ENCODE assay signal across 25 cellular contexts in genomic region chr6:93677297-93677965, GRCh38.
A peak's percentile ranks its signal among the peaks of the same experiment; 100 is the strongest.
DNase-seq lines count a peak whose midpoint lies in the region; ATAC-seq and TF ChIP-seq lines count a peak whose summit lies in the region.
"Had no signal": no experiment of that assay in that cellular context is flagged by ENCODE, and none has a peak within 500 bp of the region (broad histone marks: within the 10 kb centered on the region; RNA-seq: fewer than 3 reads in every experiment).

No MANE protein-coding gene starts in this region.

- WGBS in neuronal stem cell (ENCODE audit: extremely low coverage in 2 of 2, insufficient read length in 2 of 2, insufficient replicate concordance in 1 of 2), 2 donors = no CpG with 5 or more reads among the region's 4 CpGs

- H4K8ac ChIP-seq in neuronal stem cell (ENCODE audit: low read depth, low read length) = no peak overlapping the region

- no peak overlapping the region for H2BK15ac ChIP-seq in neuronal stem cell (ENCODE audit: low read length)

- H3K14ac ChIP-seq in neuronal stem cell (ENCODE audit: low read length) = no peak overlapping the region

- H3K9ac ChIP-seq in neuronal stem cell (ENCODE audit: low read depth, low read length, poor library complexity) = no peak overlapping the region

- H3K4me2 ChIP-seq in neuronal stem cell (ENCODE audit: insufficient read depth, low read length, poor library complexity, severe bottlenecking) = no peak overlapping the region

- no peak for TF ChIP-seq CTCF in A673 (conservative IDR thresholded peaks at IDR 0.05; ENCODE audit: low read depth, low read length)
- no peak for TF ChIP-seq CTCF in RWPE2 (IDR thresholded peaks at IDR 0.05; ENCODE audit: poor library complexity, severe bottlenecking)
- TF ChIP-seq CTCF in fibroblast of pulmonary artery (IDR thresholded peaks at IDR 0.05; ENCODE audit: low read length, missing control alignments) = no peak
- TF ChIP-seq CTCF in ascending aorta (IDR thresholded peaks at IDR 0.05) = no peak
- TF ChIP-seq CTCF in left ventricle myocardium inferior (IDR thresholded peaks at IDR 0.05; ENCODE audit: borderline replicate concordance) = no peak

- H2AK5ac ChIP-seq in neuronal stem cell (ENCODE audit: low read depth, low read length) = no peak overlapping the region

- peak overlapping the region; percentile 48 for H2AFZ ChIP-seq in neuronal stem cell (ENCODE audit: low read length)

- H2BK5ac ChIP-seq in neuronal stem cell (ENCODE audit: low read length) = no peak overlapping the region

- no peak overlapping the region for H4K91ac ChIP-seq in neuronal stem cell (ENCODE audit: low read depth, low read length, poor library complexity)

- H2BK12ac ChIP-seq in neuronal stem cell (ENCODE audit: low read length) = no peak overlapping the region

- H3K27me3 ChIP-seq in A673 (replicated peaks; ENCODE audit: insufficient read depth, low read depth, low read length, poor library complexity) (no peaks in the 10 kb centered on the region), RWPE2 (ENCODE audit: insufficient read depth, poor library complexity, severe bottlenecking) (no peaks in the 10 kb centered on the region), neuronal stem cell (ENCODE audit: control insufficient read depth in 3 of 3, insufficient read depth in 3 of 3, low read depth in 1 of 3, low read length in 3 of 3) (no peaks in the 10 kb centered on the region), ascending aorta (no peaks in the 10 kb centered on the region), left ventricle myocardium inferior (ENCODE audit: low read depth) (no peaks in the 10 kb centered on the region)
- H3K27me3 ChIP-seq: transverse colon had no signal

- ATAC-seq in RWPE2 (ENCODE audit: low read depth) = peak; percentile 41; the same call in 1 of the 3 replicates
- no peak for ATAC-seq in HG02678 (IDR thresholded peaks at IDR 0.05; ENCODE audit: unreplicated experiment)
- ATAC-seq in GM18907 (IDR thresholded peaks at IDR 0.05; ENCODE audit: unreplicated experiment) = no peak
- ATAC-seq: left ventricle myocardium superior had no signal

- intact Hi-C loops in A673 (cut with micrococcal nuclease; ENCODE audit: unreplicated experiment) = no loop called here
- intact Hi-C loops in ascending aorta (cut with DNase I) = no loop called here
- intact Hi-C loops in left ventricle myocardium inferior (cut with micrococcal nuclease) = no loop called here

- H3K4me1 ChIP-seq in A673 (ENCODE audit: insufficient read depth, low read length, poor library complexity, severe bottlenecking) (peaks cover 26% of the 10 kb centered on the region), RWPE2 (ENCODE audit: insufficient read depth, poor library complexity, severe bottlenecking) (no peaks in the 10 kb centered on the region), neuronal stem cell (ENCODE audit: control insufficient read depth in 2 of 2, insufficient read depth in 1 of 2, low read depth in 1 of 2, low read length in 2 of 2) (no peaks in the 10 kb centered on the region), ascending aorta (no peaks in the 10 kb centered on the region), left ventricle myocardium inferior (no peaks in the 10 kb centered on the region)
- H3K4me1 ChIP-seq: prostate gland, transverse colon had no signal

- H3K79me1 ChIP-seq in neuronal stem cell (ENCODE audit: low read depth, low read length) = no peaks in the 10 kb centered on the region

- H3K36me3 ChIP-seq in A673 (ENCODE audit: insufficient read depth, low read length, poor library complexity, severe bottlenecking) (no peaks in the 10 kb centered on the region), RWPE2 (ENCODE audit: low read depth) (no peaks in the 10 kb centered on the region), neuronal stem cell (replicated peaks in 1 of 2; ENCODE audit: control insufficient read depth in 2 of 2, insufficient read depth in 2 of 2, low read length in 2 of 2) (no peaks in the 10 kb centered on the region), ascending aorta (no peaks in the 10 kb centered on the region), left ventricle myocardium inferior (no peaks in the 10 kb centered on the region)
- H3K36me3 ChIP-seq: prostate gland, transverse colon had no signal

- POLR2A ChIA-PET in A673 (lab: Charles Lee; ENCODE audit: low non-redundant PET) = no interaction called here

- CTCF ChIA-PET in A673 (lab: Charles Lee) = no interaction called here

- DNase-seq in A673 (ENCODE audit: low spot score) (peak; percentile 2), RWPE2 (ENCODE audit: low spot score) (no peak), fibroblast of pulmonary artery (ENCODE audit: low read depth) (peak; percentile 40), neuronal stem cell (ENCODE audit: low spot score) (no peak), ascending aorta (ENCODE audit: low spot score in 2 of 2) (no peak), left ventricle myocardium inferior (no peak)
- DNase-seq: activated CD4-positive, alpha-beta memory T cell treated with anti-CD3 and anti-CD28 coated beads, Interleukin-2, amount 10 ng/mL, durations not matched to agents 7 days and 5 days; activated CD8-positive, alpha-beta memory T cell treated with anti-CD3 and anti-CD28 coated beads, Interleukin-2, amount 50 U/mL, for 4 hours; activated naive CD4-positive, alpha-beta T cell treated with Interleukin-2 at 50 U/mL for 16 hours; KBM-7; left ventricle myocardium superior; midbrain; naive B cell; NCI-H1105 treated with DMSO at 0.1 percent for 48 hours; NCI-H187 treated with DMSO at 0.1 percent for 48 hours; NCI-H524 treated with DMSO at 0.1 percent for 48 hours; nucleus accumbens; SHP77; stimulated activated CD4-positive, alpha-beta T cell treated with anti-CD3 and anti-CD28 coated beads, Interleukin-15, amount 100 ng/mL, for 24 hours; stimulated activated CD4-positive, alpha-beta T cell treated with anti-CD3 and anti-CD28 coated beads, Interleukin-4, amount 100 ng/mL, for 4 hours; transverse colon had no signal

- H2BK120ac ChIP-seq in neuronal stem cell (ENCODE audit: low read depth, low read length) = no peak overlapping the region

- no peak overlapping the region for H3K27ac ChIP-seq in A673 (ENCODE audit: low read depth, low read length, poor library complexity, severe bottlenecking)
- no peak overlapping the region for H3K27ac ChIP-seq in RWPE2 (ENCODE audit: poor library complexity, severe bottlenecking)
- no peak overlapping the region for H3K27ac ChIP-seq in neuronal stem cell (replicated peaks; ENCODE audit: low read length)
- no peak overlapping the region for H3K27ac ChIP-seq in ascending aorta
- no peak overlapping the region for H3K27ac ChIP-seq in left ventricle myocardium inferior (replicated peaks)
- H3K27ac ChIP-seq: 22Rv1, prostate gland, transverse colon had no signal

- no peak overlapping the region for H3K18ac ChIP-seq in neuronal stem cell (ENCODE audit: low read length)

- BruUV-seq in A673 (replicated peaks; lab: Mats Ljungman, UMichigan) = no TSS peak

- no peak overlapping the region for H3K4ac ChIP-seq in neuronal stem cell (ENCODE audit: low read length)

- no peak overlapping the region for H3K23ac ChIP-seq in neuronal stem cell (ENCODE audit: low read depth, low read length, poor library complexity)

- H3K4me3 ChIP-seq in A673 (ENCODE audit: low read depth, low read length, poor library complexity, severe bottlenecking) (no peak overlapping the region), RWPE2 (ENCODE audit: severe bottlenecking) (no peak overlapping the region), fibroblast of pulmonary artery (replicated peaks; ENCODE audit: low read depth, low read length) (no peak overlapping the region), neuronal stem cell (ENCODE audit: low read length in 2 of 2) (no peak overlapping the region), ascending aorta (no peak overlapping the region), left ventricle myocardium inferior (no peak overlapping the region)
- H3K4me3 ChIP-seq: prostate gland, transverse colon had no signal

- H3K9me3 ChIP-seq in A673 (ENCODE audit: low read depth, low read length, poor library complexity, severe bottlenecking) (no peaks in the 10 kb centered on the region), RWPE2 (ENCODE audit: severe bottlenecking) (no peaks in the 10 kb centered on the region), neuronal stem cell (replicated peaks in 1 of 2; ENCODE audit: control insufficient read depth in 2 of 2, insufficient read depth in 1 of 2, low read depth in 1 of 2, low read length in 2 of 2) (no peaks in the 10 kb centered on the region), ascending aorta (no peaks in the 10 kb centered on the region), left ventricle myocardium inferior (replicated peaks) (no peaks in the 10 kb centered on the region)
- H3K9me3 ChIP-seq: prostate gland, transverse colon had no signal

Comparison
In these comparisons a context has a peak if more than half of its experiments do, and no peak if none do; other contexts are left out.
1. DNase-seq: peak in A673 (single experiment) and fibroblast of pulmonary artery (single experiment); none in RWPE2 (single experiment), neuronal stem cell (single experiment), ascending aorta (0 of 2) and left ventricle myocardium inferior (single experiment).